In genomic region chr2:218244665-218245064, GRCh38 we compare ENCODE assay signal across 1 cellular context.
TF ChIP-seq lines count a peak whose summit lies in the region.

No MANE protein-coding gene starts in this region.

TF ChIP-seq in SK-N-SH, 30 proteins besides CTCF, POLR2A, EP300 and RAD21:
- TF ChIP-seq MEF2A (IDR thresholded peaks at IDR 0.05; ENCODE audit: borderline replicate concordance, low read depth) (no peak), ZBTB33 (IDR thresholded peaks at IDR 0.05; ENCODE audit: borderline replicate concordance, low read depth) (no peak), SIN3A (IDR thresholded peaks at IDR 0.05; ENCODE audit: borderline replicate concordance, low read depth, low read length) (no peak), GABPA (IDR thresholded peaks at IDR 0.05; ENCODE audit: low read depth) (no peak), FOSL2 (IDR thresholded peaks at IDR 0.05; ENCODE audit: borderline replicate concordance, low read depth) (no peak), GATA2 (CRISPR knock-in tag; IDR thresholded peaks at IDR 0.05) (no peak)
